ENCODE assay signal across 18 cellular contexts in the genomic region with DNA sequence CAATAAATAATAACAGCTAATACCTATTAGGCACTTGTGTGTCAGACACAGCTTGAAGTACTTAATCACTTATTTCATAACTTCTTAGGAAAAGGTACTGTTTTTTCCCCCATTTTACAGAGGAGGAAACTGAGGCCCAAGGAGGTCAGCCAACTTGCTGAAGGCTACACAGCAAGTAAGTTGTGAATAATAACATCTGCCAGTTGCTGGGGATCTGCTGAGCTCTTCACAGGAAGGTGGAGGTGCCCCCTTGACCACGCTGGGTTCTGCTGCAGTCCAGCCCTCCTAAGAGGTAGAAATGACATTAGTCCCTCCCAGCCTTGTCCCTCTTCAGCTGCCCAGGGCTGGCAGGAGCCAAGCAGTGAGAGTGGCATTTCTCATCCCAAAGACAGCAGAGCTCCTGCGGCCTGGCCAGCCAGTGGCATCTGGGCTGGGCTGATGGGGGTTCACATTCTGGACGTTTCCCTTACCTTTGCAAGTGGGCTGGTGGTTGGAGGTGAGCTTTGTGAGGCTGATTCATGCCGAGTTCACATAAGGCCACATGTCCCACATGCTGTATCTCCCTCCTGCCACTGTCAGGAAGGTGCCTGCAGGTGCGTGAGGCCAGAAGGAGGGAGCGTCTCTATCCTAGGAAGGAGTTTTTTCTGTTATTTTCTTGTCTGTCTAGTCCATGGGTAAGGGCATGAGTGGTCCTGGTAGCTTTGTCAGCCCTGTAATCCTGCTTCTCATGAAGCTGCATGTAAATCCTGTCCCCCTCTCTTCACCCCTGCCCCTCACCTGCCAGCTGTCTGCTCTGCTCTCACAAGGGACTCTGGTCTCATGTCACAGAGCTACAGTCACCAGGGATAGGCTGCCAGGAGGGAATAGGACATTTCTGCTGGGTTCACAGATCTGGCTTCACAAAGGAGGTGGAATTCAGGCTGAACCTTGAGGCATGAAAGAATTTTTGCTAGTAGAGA.
"Had no signal": no experiment of that assay in that cellular context is flagged by ENCODE, and none has a peak within 500 bp of the region (broad histone marks: within the 10 kb centered on the region; RNA-seq: fewer than 3 reads in every experiment).

No MANE protein-coding gene starts in this region.

- DNase-seq: activated CD4-positive, alpha-beta T cell treated with anti-CD3 and anti-CD28 coated beads for 36 hours; activated CD8-positive, alpha-beta T cell treated with anti-CD3 and anti-CD28 coated beads for 36 hours; activated T-cell treated with anti-CD3 and anti-CD28 coated beads, Interleukin-2, amount 50 U/mL, for 48 hours; amniotic stem cell; caudate nucleus; hippocampal formation; left ventricle myocardium inferior; nephron progenitor cell; SK-N-SH; stimulated activated CD4-positive, alpha-beta T cell treated with anti-CD3 and anti-CD28 coated beads, Interleukin-4, amount 100 ng/mL, for 24 hours; stimulated activated naive CD4-positive, alpha-beta T cell treated with Interleukin-2 at 50 U/mL for 16 hours; substantia nigra had no signal

- H3K36me3 ChIP-seq: left ventricle myocardium inferior, tibial nerve had no signal

- H3K4me3 ChIP-seq: coronary artery, left ventricle myocardium inferior, tibial nerve had no signal

- H3K27me3 Mint-ChIP-seq: activated CD4-positive, alpha-beta T cell treated with anti-CD3 and anti-CD28 coated beads for 36 hours had no signal

- H3K4me1 Mint-ChIP-seq: activated CD4-positive, alpha-beta T cell treated with anti-CD3 and anti-CD28 coated beads for 36 hours; memory B cell had no signal

- H3K36me3 Mint-ChIP-seq: activated naive CD8-positive, alpha-beta T cell; memory B cell had no signal

- H3K27me3 ChIP-seq: tibial nerve had no signal

- ATAC-seq: activated CD4-positive, alpha-beta T cell treated with anti-CD3 and anti-CD28 coated beads for 36 hours; activated CD8-positive, alpha-beta T cell treated with anti-CD3 and anti-CD28 coated beads for 36 hours; esophagus mucosa had no signal

- H3K9me3 ChIP-seq: left ventricle myocardium inferior, SK-N-SH had no signal

- H3K9ac ChIP-seq: SK-N-SH had no signal

- H3K27ac ChIP-seq: coronary artery, left ventricle myocardium inferior, tibial nerve had no signal

- H3K4me2 ChIP-seq: SK-N-SH had no signal

- H3K27ac Mint-ChIP-seq: activated CD4-positive, alpha-beta T cell treated with anti-CD3 and anti-CD28 coated beads for 36 hours; activated CD8-positive, alpha-beta T cell treated with anti-CD3 and anti-CD28 coated beads for 36 hours; activated naive CD8-positive, alpha-beta T cell; memory B cell; nephron progenitor cell; T-helper 1 cell treated with Interleukin-12 subunit alpha and Interleukin-12 subunit beta and Interleukin-4 antibody, amounts not matched to agents 30 μg/mL and 1 μg/mL, for 36 hours had no signal

- H3K9me3 Mint-ChIP-seq: activated CD8-positive, alpha-beta T cell treated with anti-CD3 and anti-CD28 coated beads for 36 hours; memory B cell; T-helper 1 cell treated with Interleukin-12 subunit alpha and Interleukin-12 subunit beta and Interleukin-4 antibody, amounts not matched to agents 30 μg/mL and 1 μg/mL, for 36 hours had no signal

- H3K4me3 Mint-ChIP-seq: activated CD4-positive, alpha-beta T cell treated with anti-CD3 and anti-CD28 coated beads for 36 hours; activated CD8-positive, alpha-beta T cell treated with anti-CD3 and anti-CD28 coated beads for 36 hours; activated naive CD8-positive, alpha-beta T cell; memory B cell; T-helper 1 cell treated with Interleukin-12 subunit alpha and Interleukin-12 subunit beta and Interleukin-4 antibody, amounts not matched to agents 30 μg/mL and 1 μg/mL, for 36 hours had no signal
